ENCODE assay signal across 8 cellular contexts in genomic region chr6:149965191-149966020, GRCh38. TPM values are rescaled to one million over a fixed set of nuclear protein-coding genes. Genes with fewer than 3 reads are reported as not detected.
DNase-seq lines count a peak whose midpoint lies in the region; ATAC-seq and TF ChIP-seq lines count a peak whose summit lies in the region.

No MANE protein-coding gene starts in this region.

- no peaks in the 10 kb centered on the region for H3K36me3 Mint-ChIP-seq in GM23338 (ENCODE audit: low read depth)
- peaks cover 4% of the 10 kb centered on the region for H3K36me3 Mint-ChIP-seq in activated CD8-positive, alpha-beta memory T cell treated with anti-CD3 and anti-CD28 coated beads, Interleukin-2, amount 10 ng/mL, durations not matched to agents 7 days and 5 days

- ATAC-seq in GM23338 (peak; percentile 22), heart right ventricle (peak in 4 of 8 donors; percentile 26 to 48 (median 36)), HG02642 (IDR thresholded peaks at IDR 0.05; ENCODE audit: poor library complexity, unreplicated experiment) (no peak)
- no peak for ATAC-seq in activated CD8-positive, alpha-beta memory T cell treated with anti-CD3 and anti-CD28 coated beads, Interleukin-2, amount 10 ng/mL, durations not matched to agents 7 days and 5 days

- peak overlapping the region; percentile 83 for H3K4me3 Mint-ChIP-seq in GM23338
- H3K4me3 Mint-ChIP-seq in activated CD8-positive, alpha-beta memory T cell treated with anti-CD3 and anti-CD28 coated beads, Interleukin-2, amount 10 ng/mL, durations not matched to agents 7 days and 5 days, result peak overlapping the region; percentile 85

- H2AFZ ChIP-seq in GM23338, result 0 out of 2 replicates have a peak overlapping the region, but pooled peaks have one; percentile 76

- H3K27me3 ChIP-seq in GM23338 (ENCODE audit: insufficient read depth) (peaks cover 99% of the 10 kb centered on the region), heart right ventricle (peaks cover 19 to 97% (median 80%) of the 10 kb centered on the region in 7 donors), spleen (replicated peaks in 1 of 7) (peaks cover 7 to 95% (median 51%) of the 10 kb centered on the region in 7 donors)

- H4K20me1 ChIP-seq in GM23338 (replicated peaks; ENCODE audit: insufficient read depth), result no peaks in the 10 kb centered on the region; the same call in 1 of the 2 replicates

- intact Hi-C loops in heart right ventricle (cut with DNase I) (no loop called here), spleen (cut with DNase I; ENCODE audit: low total_unique reads) (no loop called here), posterior vena cava (cut with DNase I) (loop anchor here in 1 of 2 donors (1.0 kb wide), 1 partner anchor 39 kb away; no protein-coding TSS in a partner anchor)

- DNase-seq in GM23338 (ENCODE audit: low spot score), result peak; percentile 60
- DNase-seq in activated CD8-positive, alpha-beta memory T cell treated with anti-CD3 and anti-CD28 coated beads, Interleukin-2, amount 10 ng/mL, durations not matched to agents 7 days and 5 days, result no peak
- no peak for DNase-seq in heart right ventricle
- DNase-seq in spleen, result peak; percentile 84
- no peak for DNase-seq in KG1 (lab: John Stamatoyannopoulos, UW)
- DNase-seq in NCI-H2107 treated with DMSO at 0.1 percent for 48 hours (lab: John Stamatoyannopoulos, UW; ENCODE audit: unreplicated experiment), result no peak
- no peak for DNase-seq in posterior vena cava (ENCODE audit: low spot score)

- H3K4me2 ChIP-seq in GM23338, result peak overlapping the region; percentile 98

- H3K4me3 ChIP-seq in GM23338 (peak overlapping the region; percentile 90), heart right ventricle (peak overlapping the region; percentile 22 to 63 (median 54)), spleen (peak overlapping the region in 5 of 8 donors; percentile 54 to 79 (median 56))

- peaks cover 9% of the 10 kb centered on the region for H3K9me3 Mint-ChIP-seq in GM23338
- H3K9me3 Mint-ChIP-seq in activated CD8-positive, alpha-beta memory T cell treated with anti-CD3 and anti-CD28 coated beads, Interleukin-2, amount 10 ng/mL, durations not matched to agents 7 days and 5 days (ENCODE audit: low read depth), result no peaks in the 10 kb centered on the region

- TF ChIP-seq POLR2A in spleen (IDR thresholded peaks at IDR 0.05), result no peak

- H3K79me2 ChIP-seq in GM23338 (replicated peaks; ENCODE audit: insufficient read depth), result no peaks in the 10 kb centered on the region

- H3K27ac Mint-ChIP-seq in GM23338, result no peak overlapping the region
- peak overlapping the region; percentile 47 for H3K27ac Mint-ChIP-seq in activated CD8-positive, alpha-beta memory T cell treated with anti-CD3 and anti-CD28 coated beads, Interleukin-2, amount 10 ng/mL, durations not matched to agents 7 days and 5 days

- peaks cover 21% of the 10 kb centered on the region for H3K4me1 Mint-ChIP-seq in GM23338
- peaks cover 22% of the 10 kb centered on the region for H3K4me1 Mint-ChIP-seq in activated CD8-positive, alpha-beta memory T cell treated with anti-CD3 and anti-CD28 coated beads, Interleukin-2, amount 10 ng/mL, durations not matched to agents 7 days and 5 days

- 13 to 14% methylated on average over 26 to 38 of the region's 38 CpGs for WGBS in heart right ventricle, 2 donors
- 8 to 18% (median 14%) methylated on average over 23 to 38 of the region's 38 CpGs for WGBS in spleen, 5 donors

- CTCF ChIA-PET in activated CD8-positive, alpha-beta memory T cell treated with anti-CD3 and anti-CD28 coated beads, Interleukin-2, amount 10 ng/mL, durations not matched to agents 7 days and 5 days (lab: Charles Lee), result no interaction called here

- no peaks in the 10 kb centered on the region for H3K36me3 ChIP-seq in GM23338 (ENCODE audit: insufficient read depth)
- H3K36me3 ChIP-seq in heart right ventricle, result no peaks in the 10 kb centered on the region
- H3K36me3 ChIP-seq in spleen, result no peaks in the 10 kb centered on the region

- no peaks in the 10 kb centered on the region for H3K9me3 ChIP-seq in heart right ventricle
- no peaks in the 10 kb centered on the region for H3K9me3 ChIP-seq in spleen

- TF ChIP-seq CTCF in GM23338 (conservative IDR thresholded peaks at IDR 0.05; ENCODE audit: low read depth in 2 of 2) (no peak), heart right ventricle (IDR thresholded peaks at IDR 0.05) (no peak), spleen (IDR thresholded peaks at IDR 0.05 in 8 of 11, conservative IDR thresholded peaks at IDR 0.05 in 3 of 11) (no peak)

- no peak overlapping the region for H3K27ac ChIP-seq in GM23338 (ENCODE audit: low read depth)
- no peak overlapping the region for H3K27ac ChIP-seq in heart right ventricle
- H3K27ac ChIP-seq in spleen, result no peak overlapping the region

- H3K9me2 ChIP-seq in GM23338 (ENCODE audit: insufficient read depth), result no peaks in the 10 kb centered on the region

- peaks cover 89% of the 10 kb centered on the region for H3K27me3 Mint-ChIP-seq in GM23338 (ENCODE audit: insufficient read depth, low read depth, poor library complexity)
- H3K27me3 Mint-ChIP-seq in activated CD8-positive, alpha-beta memory T cell treated with anti-CD3 and anti-CD28 coated beads, Interleukin-2, amount 10 ng/mL, durations not matched to agents 7 days and 5 days, result peaks cover 81% of the 10 kb centered on the region

- H3K4me1 ChIP-seq in GM23338 (ENCODE audit: insufficient read depth), result peaks cover 6% of the 10 kb centered on the region; the same call in 1 of the 2 replicates
- H3K4me1 ChIP-seq in heart right ventricle, result peaks cover 0 to 29% (median 25%) of the 10 kb centered on the region in 9 donors
- H3K4me1 ChIP-seq in spleen, result peaks cover 3 to 30% (median 26%) of the 10 kb centered on the region in 6 donors

- no peaks in the 10 kb centered on the region; the same call in 1 of the 2 replicates for H3F3A ChIP-seq in GM23338 (replicated peaks; ENCODE audit: low read depth)

TF ChIP-seq in GM23338, 12 proteins besides CTCF, POLR2A, EP300 and RAD21 (continues in another document):
- TF ChIP-seq ZNF331 (CRISPR knock-in tag; IDR thresholded peaks at IDR 0.05; ENCODE audit: low read depth), result no peak

RNA-seq across cellular contexts. Expression of gene ULBP1, which starts 1.7 kb away (rescaled TPM):
- total RNA-seq in GM23338 (2014; rRNA removed; shearing (Covaris generic)), result 1.0 and 1.7 TPM in 2 replicates
- 0.74 and 1.3 TPM in 2 replicates for polyA plus RNA-seq in GM23338 (2016; fragmentation: Nextera tagmentation; extraction: Ambion mirVana)
- 1 to 10 TPM in 1 of 2 experiments, under 1 TPM in 1; 0.82 to 1.2 TPM for total RNA-seq in activated CD8-positive, alpha-beta memory T cell treated with anti-CD3 and anti-CD28 coated beads, Interleukin-2, amount 10 ng/mL, durations not matched to agents 7 days and 5 days
- total RNA-seq in heart right ventricle, result under 1 TPM; 0.13 to 0.46 (median 0.23) TPM
- under 1 TPM; 0.07 to 0.32 TPM for polyA plus RNA-seq in heart right ventricle
- total RNA-seq in spleen, result under 1 TPM in 2 of 7 donors, not detected in 5; 0.23 to 0.34 TPM
- under 1 TPM in 2 of 3 donors, not detected in 1; 0.03 to 0.08 TPM for polyA plus RNA-seq in spleen
- under 1 TPM in 1 of 2 donors, not detected in 1; 0.19 TPM for total RNA-seq in posterior vena cava

RNA-seq across cellular contexts. Expression of gene ULBP2, which starts 23.6 kb away (rescaled TPM):
- total RNA-seq in GM23338 (2014; rRNA removed; shearing (Covaris generic)), result 1.1 TPM in 1 of 2 replicates, not detected in the other
- polyA plus RNA-seq in GM23338 (2016; fragmentation: Nextera tagmentation; extraction: Ambion mirVana) (0.21 TPM in 1 of 2 replicates, not detected in the other), heart right ventricle (1 to 10 TPM in 1 of 2 donors, not detected in 1; 2.7 TPM), spleen (under 1 TPM; 0.10 to 0.30 (median 0.20) TPM)
- under 1 TPM; 0.80 to 0.99 TPM for total RNA-seq in activated CD8-positive, alpha-beta memory T cell treated with anti-CD3 and anti-CD28 coated beads, Interleukin-2, amount 10 ng/mL, durations not matched to agents 7 days and 5 days
- total RNA-seq in heart right ventricle (1 to 10 TPM in 5 of 10 donors, under 1 TPM in 5; 0.46 to 2.4 (median 1.0) TPM), spleen (not detected), posterior vena cava (under 1 TPM; 0.43 to 0.51 TPM)

RNA-seq across cellular contexts. Expression of gene RAET1G, which starts 42.5 kb away (rescaled TPM):
- not detected in 2 replicates for total RNA-seq in GM23338 (2014; rRNA removed; shearing (Covaris generic))
- polyA plus RNA-seq in GM23338 (2016; fragmentation: Nextera tagmentation; extraction: Ambion mirVana) (not detected in 2 replicates), heart right ventricle (under 1 TPM in 1 of 2 donors, not detected in 1; 0.32 TPM), spleen (under 1 TPM in 1 of 3 donors, not detected in 2; 0.09 TPM)
- total RNA-seq in activated CD8-positive, alpha-beta memory T cell treated with anti-CD3 and anti-CD28 coated beads, Interleukin-2, amount 10 ng/mL, durations not matched to agents 7 days and 5 days, result not detected
- total RNA-seq in heart right ventricle (under 1 TPM in 3 of 10 donors, not detected in 7; 0.21 to 0.37 (median 0.36) TPM), spleen (1 to 10 TPM in 1 of 7 donors, not detected in 6; 1.2 TPM), posterior vena cava (under 1 TPM in 1 of 2 donors, not detected in 1; 0.74 TPM)

RNA-seq across cellular contexts. Expression of gene RAET1L, which starts 59.9 kb away (rescaled TPM):
- not detected in 2 replicates for total RNA-seq in GM23338 (2014; rRNA removed; shearing (Covaris generic))
- polyA plus RNA-seq in GM23338 (2016; fragmentation: Nextera tagmentation; extraction: Ambion mirVana) (not detected in 2 replicates), heart right ventricle (under 1 TPM in 1 of 2 donors, not detected in 1; 0.03 TPM), spleen (not detected)
- total RNA-seq in activated CD8-positive, alpha-beta memory T cell treated with anti-CD3 and anti-CD28 coated beads, Interleukin-2, amount 10 ng/mL, durations not matched to agents 7 days and 5 days, result not detected
- total RNA-seq in heart right ventricle (not detected), spleen (not detected), posterior vena cava (not detected)

Comparison
In these comparisons a context has a peak if more than half of its experiments do, and no peak if none do; other contexts are left out.
1. DNase-seq: peak in GM23338 (single experiment) and spleen (single experiment); none in activated CD8-positive, alpha-beta memory T cell treated with anti-CD3 and anti-CD28 coated beads, Interleukin-2, amount 10 ng/mL, durations not matched to agents 7 days and 5 days (single experiment), heart right ventricle (0 of 2), KG1 (single experiment), NCI-H2107 treated with DMSO at 0.1 percent for 48 hours (single experiment) and posterior vena cava (single experiment).
2. Peak in every context shown above with its lines, with median percentiles within 50 percentile points of each other: H3K4me3 ChIP-seq.